ENCODE assay signal across 8 cellular contexts in the genomic region with DNA sequence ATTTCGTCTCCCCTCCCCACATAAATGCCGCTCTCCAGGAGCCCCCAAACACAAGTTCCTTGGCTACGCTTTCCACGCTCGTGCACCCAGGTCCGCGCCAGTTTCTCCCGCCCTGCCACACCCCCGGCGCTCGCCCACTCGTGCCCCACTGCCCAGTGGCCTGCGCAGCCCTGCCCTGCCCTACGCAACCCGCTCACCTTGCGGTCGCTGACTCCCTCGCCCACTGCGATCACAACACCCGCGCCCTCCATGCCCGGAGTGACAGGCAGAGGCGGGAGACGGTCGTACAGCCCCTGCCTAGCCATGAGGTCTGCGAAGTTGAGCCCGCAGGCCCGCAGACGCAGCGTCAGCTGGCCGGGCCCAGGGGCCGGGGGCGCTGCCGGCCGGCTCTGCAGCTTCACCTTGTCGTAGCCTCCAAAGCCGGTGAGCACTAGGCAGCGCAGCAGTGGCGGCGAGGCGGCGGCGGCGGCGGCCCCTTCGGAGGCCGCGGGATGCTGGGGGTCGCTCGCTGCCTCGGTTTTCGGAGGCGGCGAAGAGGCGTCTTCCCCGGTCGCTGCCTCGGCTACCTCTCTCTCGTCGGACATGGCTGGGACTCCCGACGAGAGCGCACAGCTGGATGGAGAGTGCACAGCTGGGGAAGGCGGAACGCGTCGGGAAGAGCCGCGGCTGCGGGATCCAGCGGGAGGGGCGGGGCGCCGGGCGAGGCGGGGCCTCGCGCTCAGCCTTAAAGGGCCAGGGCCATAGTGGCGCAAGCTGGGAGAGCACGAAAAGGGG. TPM values are rescaled to one million over a fixed set of nuclear protein-coding genes. Genes with fewer than 3 reads are reported as not detected.
DNase-seq lines count a peak whose midpoint lies in the region; ATAC-seq, FAIRE-seq and TF ChIP-seq lines count a peak whose summit lies in the region.

Gene VAT1, minus strand, starts transcription at position 647 of the 774 bp plus-strand sequence. Its CDS starts 63 bp downstream, at position 584.

- H3K9me3 ChIP-seq in BE2C, result no peaks in the 10 kb centered on the region

- peaks cover 6% of the 10 kb centered on the region; the same call in 1 of the 2 replicates for H3K36me3 ChIP-seq in BE2C

- intact Hi-C loops in activated CD4-positive, alpha-beta T cell treated with anti-CD3 and anti-CD28 coated beads for 36 hours (cut with DNase I, micrococcal nuclease), result loop anchor here in 1 of 2 experiments (1.0 to 5.0 kb wide), 7 partner anchors 16 to 460 kb away; partner anchors contain the start of genes BRCA1, DHX8, IFI35 and PLEKHH3

- peak; percentile 55 for ATAC-seq in activated CD4-positive, alpha-beta T cell treated with anti-CD3 and anti-CD28 coated beads for 36 hours
- no peak for ATAC-seq in GM18870 (IDR thresholded peaks at IDR 0.05; ENCODE audit: unreplicated experiment)

- TF ChIP-seq CTCF in BE2C (IDR thresholded peaks at IDR 0.05; ENCODE audit: low read depth, low read length), result no peak

- peak within 1 kb of the TSS; percentile 95 for H3K4me3 ChIP-seq in BE2C (ENCODE audit: low read depth, low read length)

- H3K36me3 Mint-ChIP-seq in activated CD4-positive, alpha-beta T cell treated with anti-CD3 and anti-CD28 coated beads for 36 hours (ENCODE audit: low read depth), result no peaks in the 10 kb centered on the region

- H3K27ac Mint-ChIP-seq in activated CD4-positive, alpha-beta T cell treated with anti-CD3 and anti-CD28 coated beads for 36 hours, result no peak within 1 kb of the TSS

- H3K4me1 Mint-ChIP-seq in activated CD4-positive, alpha-beta T cell treated with anti-CD3 and anti-CD28 coated beads for 36 hours, result peaks cover 37% of the 10 kb centered on the region

- H3K9me3 Mint-ChIP-seq in activated CD4-positive, alpha-beta T cell treated with anti-CD3 and anti-CD28 coated beads for 36 hours (ENCODE audit: low read depth), result no peaks in the 10 kb centered on the region

- FAIRE-seq in H54 (lab: Jason Lieb, UNC), result no peak

- peak within 1 kb of the TSS; percentile 81 for H3K4me3 Mint-ChIP-seq in activated CD4-positive, alpha-beta T cell treated with anti-CD3 and anti-CD28 coated beads for 36 hours

- DNase-seq in BE2C (peak; percentile 91), H54 (ENCODE audit: insufficient read length, low spot score) (peak; percentile 85), NCI-H460 (ENCODE audit: extremely low read depth, low read depth) (peak; percentile 73), kidney glomerular epithelial cell (lab: John Stamatoyannopoulos, UW) (peak; percentile 72)
- peak; percentile 79 for DNase-seq in activated CD4-positive, alpha-beta T cell treated with anti-CD3 and anti-CD28 coated beads for 36 hours
- DNase-seq in stimulated activated CD4-positive, alpha-beta T cell treated with anti-CD3 and anti-CD28 coated beads, Interleukin-15, amount 100 ng/mL, for 1 hour (ENCODE audit: low read depth in 1 of 2, low spot score in 1 of 2), result peak; percentile 34 to 62

- H3K4me1 ChIP-seq in BE2C, result peaks cover 16% of the 10 kb centered on the region

- CTCF ChIA-PET in activated CD4-positive, alpha-beta T cell treated with anti-CD3 and anti-CD28 coated beads for 36 hours (lab: Charles Lee), result interaction anchor here (0.5 to 2.5 kb wide), 3 partner anchors 24 to 93 kb away, joined by 3 to 10 read pairs (median 3); partner anchors contain the start of gene RPL27

- POLR2A ChIA-PET in activated CD4-positive, alpha-beta T cell treated with anti-CD3 and anti-CD28 coated beads for 36 hours (lab: Charles Lee), result interaction anchor here (1.5 to 1.8 kb wide), 2 partner anchors 24 to 293 kb away, joined by 4 to 10 read pairs; partner anchors contain the start of gene RPL27

- TF ChIP-seq POLR2A in H54 (IDR thresholded peaks at IDR 0.05; ENCODE audit: low read depth, low read length), result peak; percentile 52

- H3K27me3 ChIP-seq in BE2C, result no peaks in the 10 kb centered on the region

- no peaks in the 10 kb centered on the region for H3K27me3 Mint-ChIP-seq in activated CD4-positive, alpha-beta T cell treated with anti-CD3 and anti-CD28 coated beads for 36 hours

- peak within 1 kb of the TSS; percentile 84 for H3K27ac ChIP-seq in cingulate gyrus (ENCODE audit: low read depth, low read length)

RNA-seq across cellular contexts. Expression of gene VAT1, which starts in this region (rescaled TPM):
- 769 TPM for polyA plus RNA-seq in BE2C (2012; ENCODE audit: insufficient read depth, insufficient read length, low read depth)
- 164 and 168 TPM in 2 replicates for total RNA-seq in NCI-H460 (2014; rRNA removed; shearing (Covaris generic))
- 62.2 and 82.0 TPM in 2 replicates for polyA plus RNA-seq in NCI-H460 (2014; cell fraction: nucleus; rRNA removed)
- 10 to 100 TPM; 26.1 to 35.0 TPM for total RNA-seq in activated CD4-positive, alpha-beta T cell treated with anti-CD3 and anti-CD28 coated beads for 36 hours
